ENCODE assay signal across 8 cellular contexts in genomic region chr2:84781942-84782716, GRCh38.
A peak's percentile ranks its signal among the peaks of the same experiment; 100 is the strongest.
DNase-seq lines count a peak whose midpoint lies in the region.

No MANE protein-coding gene starts in this region.

- peak; percentile 44 to 53 for DNase-seq in activated CD8-positive, alpha-beta memory T cell treated with anti-CD3 and anti-CD28 coated beads for 4 hours (ENCODE audit: low read depth in 2 of 2)
- DNase-seq in activated CD8-positive, alpha-beta memory T cell treated with anti-CD3 and anti-CD28 coated beads, Interleukin-2, amount 50 U/mL, for 48 hours: no peak
- DNase-seq in HT1080 (ENCODE audit: low read depth) (peak; percentile 52), activated T-cell treated with anti-CD3 and anti-CD28 coated beads for 24 hours (ENCODE audit: low read depth) (peak; percentile 53), mucosa of gallbladder (ENCODE audit: low spot score) (peak; percentile 16), DMS153 treated with DMSO at 0.1 percent for 48 hours (lab: John Stamatoyannopoulos, UW; ENCODE audit: unreplicated experiment) (no peak), GF-D8 (lab: John Stamatoyannopoulos, UW) (no peak), NCI-H1930 (lab: John Stamatoyannopoulos, UW) (no peak)

Comparison
In these comparisons a context has a peak if more than half of its experiments do, and no peak if none do; other contexts are left out.
1. DNase-seq: peak in activated CD8-positive, alpha-beta memory T cell treated with anti-CD3 and anti-CD28 coated beads for 4 hours (2 of 2), HT1080 (single experiment), activated T-cell treated with anti-CD3 and anti-CD28 coated beads for 24 hours (single experiment) and mucosa of gallbladder (single experiment); none in activated CD8-positive, alpha-beta memory T cell treated with anti-CD3 and anti-CD28 coated beads, Interleukin-2, amount 50 U/mL, for 48 hours (single experiment), DMS153 treated with DMSO at 0.1 percent for 48 hours (single experiment), GF-D8 (single experiment) and NCI-H1930 (0 of 2).